Comparison of ENCODE assay signal across 24 cellular contexts in the genomic region with DNA sequence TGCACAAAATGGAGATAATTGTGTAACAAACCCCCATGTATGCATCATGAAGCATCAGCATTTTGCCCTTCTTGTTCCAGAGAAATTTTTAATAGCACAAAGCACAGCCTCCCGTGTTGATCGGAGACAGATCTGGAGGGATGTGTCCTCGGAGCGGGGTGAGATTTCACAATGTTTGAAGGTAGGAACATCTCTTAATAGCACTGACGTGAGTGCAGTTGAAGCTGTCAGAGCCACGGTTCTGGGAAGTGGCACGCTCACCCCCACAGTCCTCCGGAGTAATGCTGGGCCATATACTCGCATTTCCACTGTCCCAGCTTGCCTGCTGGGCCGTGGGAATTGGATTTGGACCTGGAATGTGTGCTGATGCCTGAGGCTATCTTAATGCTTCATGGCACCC. TPM values are rescaled to one million over a fixed set of nuclear protein-coding genes. Genes with fewer than 3 reads are reported as not detected.
DNase-seq lines count a peak whose midpoint lies in the region; ATAC-seq and TF ChIP-seq lines count a peak whose summit lies in the region.
"Had no signal": no experiment of that assay in that cellular context is flagged by ENCODE, and none has a peak within 500 bp of the region (broad histone marks: within the 10 kb centered on the region; RNA-seq: fewer than 3 reads in every experiment).

No MANE protein-coding gene starts in this region.

- H3K27ac ChIP-seq in RWPE2 (ENCODE audit: poor library complexity, severe bottlenecking) (no peak overlapping the region), thyroid gland (no peak overlapping the region)
- H3K27ac ChIP-seq: ascending aorta, lower lobe of right lung, skin epidermis, tibial nerve had no signal

- DNase-seq in RWPE2 (ENCODE audit: low spot score) (no peak), fibroblast of mammary gland (ENCODE audit: low read depth) (peak; percentile 27), mesothelial cell of epicardium (ENCODE audit: low spot score in 2 of 2, unreplicated experiment in 2 of 2) (no peak), thyroid gland (peak; percentile 9 to 18), D341Med (ENCODE audit: low spot score) (no peak), MV-4-11 (lab: John Stamatoyannopoulos, UW) (no peak)
- DNase-seq: activated naive CD4-positive, alpha-beta T cell treated with anti-CD3 and anti-CD28 coated beads for 36 hours; activated T-cell treated with anti-CD3 and anti-CD28 coated beads, Interleukin-2, amount 50 U/mL, for 24 hours; DMS79; GOT3; immature natural killer cell; lower lobe of right lung; NCI-H187; NCI-H2227 treated with DMSO at 0.1 percent for 48 hours; NCI-H774; stimulated activated CD4-positive, alpha-beta T cell treated with anti-CD3 and anti-CD28 coated beads, Interleukin-2, amount 100 ng/mL, for 24 hours; stimulated activated naive CD4-positive, alpha-beta T cell; T-helper 9 cell had no signal

- no peak overlapping the region for H3K4me3 Mint-ChIP-seq in mesothelial cell of epicardium
- H3K4me3 Mint-ChIP-seq: activated naive CD4-positive, alpha-beta T cell treated with anti-CD3 and anti-CD28 coated beads for 36 hours; activated T-cell treated with anti-CD3 and anti-CD28 coated beads, Interleukin-2, amount 50 U/mL, for 24 hours; immature natural killer cell had no signal

- H3K36me3 ChIP-seq in RWPE2 (ENCODE audit: low read depth) (no peaks in the 10 kb centered on the region), thyroid gland (no peaks in the 10 kb centered on the region)
- H3K36me3 ChIP-seq: ascending aorta, lower lobe of right lung, tibial nerve had no signal

- no peaks in the 10 kb centered on the region for H3K9me3 Mint-ChIP-seq in mesothelial cell of epicardium
- H3K9me3 Mint-ChIP-seq: activated naive CD4-positive, alpha-beta T cell treated with anti-CD3 and anti-CD28 coated beads for 36 hours; activated T-cell treated with anti-CD3 and anti-CD28 coated beads, Interleukin-2, amount 50 U/mL, for 24 hours had no signal

- H3K27me3 ChIP-seq in RWPE2 (ENCODE audit: insufficient read depth, poor library complexity, severe bottlenecking): peaks cover 6% of the 10 kb centered on the region
- H3K27me3 ChIP-seq in thyroid gland: no peaks in the 10 kb centered on the region
- H3K27me3 ChIP-seq: ascending aorta, tibial nerve had no signal

- H3K4me1 ChIP-seq in RWPE2 (ENCODE audit: insufficient read depth, poor library complexity, severe bottlenecking): no peaks in the 10 kb centered on the region
- H3K4me1 ChIP-seq in thyroid gland: peaks cover 4 to 10% of the 10 kb centered on the region in 2 donors
- H3K4me1 ChIP-seq: ascending aorta, lower lobe of right lung had no signal

- WGBS in thyroid gland, 2 donors: 64 to 68% methylated on average over 8 to 10 of the region's 10 CpGs

- intact Hi-C loops in thyroid gland (cut with DNase I): no loop called here

- peaks cover 11% of the 10 kb centered on the region for H3K27me3 Mint-ChIP-seq in mesothelial cell of epicardium (ENCODE audit: low read depth)

- TF ChIP-seq CTCF in RWPE2 (IDR thresholded peaks at IDR 0.05; ENCODE audit: poor library complexity, severe bottlenecking) (no peak), fibroblast of mammary gland (conservative IDR thresholded peaks at IDR 0.05; ENCODE audit: control insufficient read depth, insufficient read depth, low read depth, low read length) (no peak), mesothelial cell of epicardium (IDR thresholded peaks at IDR 0.05; ENCODE audit: unreplicated experiment) (no peak), thyroid gland (IDR thresholded peaks at IDR 0.05) (no peak)

- ATAC-seq in RWPE2 (ENCODE audit: low read depth): 0 out of 3 replicates have a peak, but pooled peaks have one; percentile 18
- ATAC-seq in GM19023 (IDR thresholded peaks at IDR 0.05; ENCODE audit: unreplicated experiment): no peak
- ATAC-seq: lower lobe of right lung, Panc1 had no signal

- peaks cover 29% of the 10 kb centered on the region for H3K4me1 Mint-ChIP-seq in mesothelial cell of epicardium
- H3K4me1 Mint-ChIP-seq: immature natural killer cell had no signal

- H3K36me3 Mint-ChIP-seq in mesothelial cell of epicardium: no peaks in the 10 kb centered on the region
- H3K36me3 Mint-ChIP-seq: immature natural killer cell had no signal

- TF ChIP-seq POLR2A in thyroid gland (IDR thresholded peaks at IDR 0.05): no peak

- no peaks in the 10 kb centered on the region for H3K9me3 ChIP-seq in RWPE2 (ENCODE audit: severe bottlenecking)
- H3K9me3 ChIP-seq in thyroid gland: no peaks in the 10 kb centered on the region
- H3K9me3 ChIP-seq: ascending aorta, lower lobe of right lung, tibial nerve had no signal

- H3K4me3 ChIP-seq in RWPE2 (ENCODE audit: severe bottlenecking): no peak overlapping the region
- H3K4me3 ChIP-seq in fibroblast of mammary gland (ENCODE audit: control insufficient read depth, low read depth, low read length): no peak overlapping the region
- no peak overlapping the region for H3K4me3 ChIP-seq in thyroid gland (replicated peaks in 1 of 3)
- H3K4me3 ChIP-seq: lower lobe of right lung, skin epidermis, tibial nerve had no signal

- peak overlapping the region; percentile 65 for H3K27ac Mint-ChIP-seq in mesothelial cell of epicardium
- H3K27ac Mint-ChIP-seq: activated naive CD4-positive, alpha-beta T cell treated with anti-CD3 and anti-CD28 coated beads for 36 hours; activated T-cell treated with anti-CD3 and anti-CD28 coated beads, Interleukin-2, amount 50 U/mL, for 24 hours; immature natural killer cell had no signal

RNA-seq across cellular contexts. Expression of a gene that starts 24.1 kb away (rescaled TPM):
- 0.67 to 1.1 TPM (median 0.68 TPM) in 3 replicates for total RNA-seq in mesothelial cell of epicardium
- not detected for total RNA-seq in thyroid gland
- total RNA-seq: activated naive CD4-positive, alpha-beta T cell treated with anti-CD3 and anti-CD28 coated beads for 36 hours; ascending aorta; fibroblast of lung; lower lobe of right lung; tibial nerve had no signal

Comparison
In these comparisons a context has a peak if more than half of its experiments do, and no peak if none do; other contexts are left out.
1. DNase-seq: peak in fibroblast of mammary gland (single experiment) and thyroid gland (2 of 2); none in RWPE2 (single experiment), mesothelial cell of epicardium (0 of 2), D341Med (single experiment) and MV-4-11 (single experiment).